ENCODE assay signal across 13 cellular contexts in the genomic region with DNA sequence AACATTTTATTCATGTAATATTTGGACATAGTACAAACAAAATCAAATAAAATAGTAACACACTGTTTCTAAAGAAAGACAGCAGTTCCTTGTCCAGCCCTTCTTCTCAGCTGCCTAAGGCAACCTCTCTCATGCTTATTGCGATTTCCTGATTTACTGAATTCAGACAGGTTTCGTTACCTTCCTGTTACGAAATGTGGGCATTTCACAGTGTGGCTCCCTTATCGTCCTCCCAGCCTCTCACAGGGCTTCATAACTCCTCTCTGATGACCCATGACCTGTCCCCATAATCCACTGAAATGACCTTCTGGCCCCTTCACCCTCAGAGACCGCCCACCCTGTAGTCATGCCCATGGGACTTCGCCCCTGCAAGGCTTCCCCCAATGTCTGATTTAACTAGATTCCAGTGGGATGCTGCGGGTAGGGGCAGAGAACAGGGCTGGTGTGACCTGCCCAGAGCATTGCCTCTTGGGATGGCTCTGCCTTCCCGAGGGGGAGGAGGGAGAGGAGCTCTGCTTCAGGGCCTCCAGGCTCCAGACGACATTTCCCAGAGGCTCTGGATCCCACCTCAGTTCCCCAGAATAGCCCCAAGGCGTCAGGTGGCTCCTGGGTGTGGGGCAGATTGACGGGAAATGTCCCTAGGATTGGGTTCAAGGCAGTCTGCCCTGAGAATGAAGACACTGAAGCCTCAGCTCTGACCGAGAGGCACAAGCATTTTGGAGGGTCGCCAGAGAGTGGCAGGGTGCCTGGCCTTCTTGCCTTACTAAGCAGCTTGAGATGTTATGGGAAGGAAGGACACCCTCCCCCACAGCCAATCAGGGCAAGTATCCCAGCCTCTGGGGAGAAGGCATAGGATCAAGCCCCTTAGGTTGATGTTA. TPM values are rescaled to one million over a fixed set of nuclear protein-coding genes. Genes with fewer than 3 reads are reported as not detected.
DNase-seq lines count a peak whose midpoint lies in the region; ATAC-seq, FAIRE-seq and TF ChIP-seq lines count a peak whose summit lies in the region.
"Had no signal": no experiment of that assay in that cellular context is flagged by ENCODE, and none has a peak within 500 bp of the region (broad histone marks: within the 10 kb centered on the region; RNA-seq: fewer than 3 reads in every experiment).

No MANE protein-coding gene starts in this region.

- TF ChIP-seq RAD21 in HCT116 (IDR thresholded peaks at IDR 0.05; ENCODE audit: low read depth): no peak

- peak; percentile 38 for DNase-seq in A673 (ENCODE audit: low spot score)
- no peak for DNase-seq in HCT116 (ENCODE audit: low read depth, low spot score)
- DNase-seq in cerebellar cortex (ENCODE audit: low spot score): peak; percentile 74
- DNase-seq in D721Med (ENCODE audit: insufficient read length, low spot score): no peak
- DNase-seq in SHP77 treated with DMSO at 0.1 percent for 48 hours (lab: John Stamatoyannopoulos, UW): no peak
- DNase-seq in activated effector memory CD4-positive, alpha-beta T cell treated with anti-CD3 and anti-CD28 coated beads, Interleukin-2, amount 50 U/mL, for 16 hours: no peak
- no peak for DNase-seq in COLO829 (ENCODE audit: low spot score)
- DNase-seq: cerebellar nuclear complex, NCI-H1694 had no signal

- no peak overlapping the region for H2AFZ ChIP-seq in HCT116 (ENCODE audit: low read depth, low read length, poor library complexity, severe bottlenecking)

- TF ChIP-seq CTCF in A673 (conservative IDR thresholded peaks at IDR 0.05; ENCODE audit: low read depth, low read length) (no peak), HCT116 (IDR thresholded peaks at IDR 0.05 in 2 of 3, conservative IDR thresholded peaks at IDR 0.05 in 1 of 3; ENCODE audit: borderline replicate concordance in 1 of 3, insufficient read depth in 1 of 3, low read depth in 2 of 3, low read length in 2 of 3) (no peak), neutrophil (IDR thresholded peaks at IDR 0.05) (no peak), D721Med (IDR thresholded peaks at IDR 0.05; ENCODE audit: insufficient read depth, missing control alignments) (no peak)

- no peak for ATAC-seq in HCT116

- H3K9me2 ChIP-seq in HCT116 (ENCODE audit: insufficient read depth): no peaks in the 10 kb centered on the region

- RAD21 ChIA-PET in HCT116 (lab: Charles Lee; ENCODE audit: low non-redundant PET in 1 of 2, low total read pairs in 2 of 2, uncharacterized antibody in 2 of 2, unreplicated experiment in 2 of 2): no interaction called here

- BruUV-seq in A673 (replicated peaks; lab: Mats Ljungman, UMichigan): no TSS peak
- BruUV-seq in HCT116 (replicated peaks; lab: Mats Ljungman, UMichigan): no TSS peak

- CTCF ChIA-PET in A673 (lab: Charles Lee): no interaction called here
- CTCF ChIA-PET in HCT116 (lab: Charles Lee): interaction anchor here (1.1 kb wide), 1 partner anchor 23 kb away, joined by 3 read pairs; no protein-coding TSS in a partner anchor

- H3K79me2 ChIP-seq in HCT116 (ENCODE audit: insufficient read depth, low read length): no peaks in the 10 kb centered on the region

- TF ChIP-seq POLR2A in HCT116 (IDR thresholded peaks at IDR 0.05; ENCODE audit: borderline replicate concordance, extremely low read depth, insufficient read depth, insufficient read length): no peak

- intact Hi-C loops in A673 (cut with micrococcal nuclease; ENCODE audit: unreplicated experiment): no loop called here
- intact Hi-C loops in HCT116 (cut with micrococcal nuclease): no loop called here

- H3K9me3 ChIP-seq in A673 (ENCODE audit: low read depth, low read length, poor library complexity, severe bottlenecking): no peaks in the 10 kb centered on the region
- no peaks in the 10 kb centered on the region for H3K9me3 ChIP-seq in HCT116 (ENCODE audit: control insufficient read depth in 1 of 2, insufficient read depth in 1 of 2, low read depth in 1 of 2, low read length in 2 of 2)
- no peaks in the 10 kb centered on the region for H3K9me3 ChIP-seq in neutrophil

- H3K36me3 ChIP-seq in A673 (ENCODE audit: insufficient read depth, low read length, poor library complexity, severe bottlenecking) (peaks cover 8% of the 10 kb centered on the region), HCT116 (ENCODE audit: control insufficient read depth in 1 of 2, insufficient read depth in 2 of 2, low read length in 2 of 2) (no peaks in the 10 kb centered on the region), neutrophil (peaks cover 83% of the 10 kb centered on the region)

- 0 out of 2 replicates have a peak overlapping the region, but pooled peaks have one; percentile 5 for H3K4me2 ChIP-seq in HCT116 (ENCODE audit: low read length)

- H4K20me1 ChIP-seq in HCT116 (ENCODE audit: insufficient read depth): no peaks in the 10 kb centered on the region

- no peak for FAIRE-seq in D721Med (lab: Jason Lieb, UNC)
- FAIRE-seq: frontal cortex, GM12878 had no signal

- H3K4me3 ChIP-seq in A673 (ENCODE audit: low read depth, low read length, poor library complexity, severe bottlenecking): no peak overlapping the region
- no peak overlapping the region for H3K4me3 ChIP-seq in HCT116 (replicated peaks in 1 of 2; ENCODE audit: low read depth in 1 of 2, low read length in 2 of 2)
- peak overlapping the region; percentile 52 to 57 for H3K4me3 ChIP-seq in neutrophil (ENCODE audit: low read depth in 1 of 2, low read length in 1 of 2)
- H3K4me3 ChIP-seq: GM12878 had no signal

- POLR2A ChIA-PET in A673 (lab: Charles Lee; ENCODE audit: low non-redundant PET): no interaction called here
- POLR2A ChIA-PET in HCT116 (lab: Charles Lee): no interaction called here

- H3K27me3 ChIP-seq in A673 (replicated peaks; ENCODE audit: insufficient read depth, low read depth, low read length, poor library complexity) (no peaks in the 10 kb centered on the region), HCT116 (ENCODE audit: insufficient read depth, low read length) (no peaks in the 10 kb centered on the region), neutrophil (no peaks in the 10 kb centered on the region)

- H3K4me1 ChIP-seq in A673 (ENCODE audit: insufficient read depth, low read length, poor library complexity, severe bottlenecking) (peaks cover 3% of the 10 kb centered on the region), HCT116 (ENCODE audit: control insufficient read depth in 1 of 2, insufficient read depth in 2 of 2, low read length in 2 of 2) (peaks cover 0 to 5% of the 10 kb centered on the region in 2 experiments; a peak in 1 of 4 replicates), neutrophil (ENCODE audit: control insufficient read depth in 1 of 2, insufficient read depth in 1 of 2, low read depth in 1 of 2, low read length in 1 of 2) (peaks cover 58 to 62% of the 10 kb centered on the region in 2 experiments)

- no peak overlapping the region for H3K9ac ChIP-seq in HCT116 (ENCODE audit: low read length)

- H3K27ac ChIP-seq in A673 (ENCODE audit: low read depth, low read length, poor library complexity, severe bottlenecking): no peak overlapping the region
- H3K27ac ChIP-seq in HCT116 (ENCODE audit: low read depth, low read length): no peak overlapping the region
- peak overlapping the region; percentile 95 for H3K27ac ChIP-seq in neutrophil
- H3K27ac ChIP-seq: VCaP had no signal

TF ChIP-seq in HCT116, 20 proteins besides CTCF, POLR2A, EP300 and RAD21:
- TF ChIP-seq, protein P1, sequence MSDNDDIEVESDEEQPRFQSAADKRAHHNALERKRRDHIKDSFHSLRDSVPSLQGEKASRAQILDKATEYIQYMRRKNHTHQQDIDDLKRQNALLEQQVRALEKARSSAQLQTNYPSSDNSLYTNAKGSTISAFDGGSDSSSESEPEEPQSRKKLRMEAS (IDR thresholded peaks at IDR 0.05): no peak

RNA-seq across cellular contexts. Expression of a gene that starts 20.6 kb away (rescaled TPM):
- total RNA-seq in A673 (2021) (26.4 and 27.7 TPM in 2 replicates), HCT116 (2021; ENCODE audit: unreplicated experiment) (2.7 TPM)
- polyA plus RNA-seq in HCT116 (2012): 2.4 and 2.9 TPM in 2 replicates

RNA-seq across cellular contexts. Expression of a gene that starts 44.8 kb away (rescaled TPM):
- total RNA-seq in A673 (2021) (207 and 208 TPM in 2 replicates), HCT116 (2021; ENCODE audit: unreplicated experiment) (159 TPM)
- polyA plus RNA-seq in HCT116 (2012): 124 and 164 TPM in 2 replicates

Comparison
In these comparisons a context has a peak if more than half of its experiments do, and no peak if none do; other contexts are left out.
1. DNase-seq: peak in A673 (single experiment) and cerebellar cortex (single experiment); none in HCT116 (single experiment), D721Med (single experiment), SHP77 treated with DMSO at 0.1 percent for 48 hours (single experiment), activated effector memory CD4-positive, alpha-beta T cell treated with anti-CD3 and anti-CD28 coated beads, Interleukin-2, amount 50 U/mL, for 16 hours (single experiment) and COLO829 (single experiment).
2. H3K4me3 ChIP-seq: peak in neutrophil (2 of 2); none in A673 (single experiment) and HCT116 (0 of 2).